In genomic region chr15:47675735-47676134, GRCh38 we compare ENCODE assay signal across 17 cellular contexts. TPM values are rescaled to one million over a fixed set of nuclear protein-coding genes. Genes with fewer than 3 reads are reported as not detected.
"Had no signal": no experiment of that assay in that cellular context is flagged by ENCODE, and none has a peak within 500 bp of the region (broad histone marks: within the 10 kb centered on the region; RNA-seq: fewer than 3 reads in every experiment).

No MANE protein-coding gene starts in this region.

- H3K27me3 ChIP-seq: dorsolateral prefrontal cortex, gastroesophageal sphincter, ovary, sigmoid colon, spleen, stomach had no signal

- H3K4me1 ChIP-seq: adrenal gland, sigmoid colon had no signal

- H3K4me3 ChIP-seq: adrenal gland, dorsolateral prefrontal cortex, gastroesophageal sphincter, heart right ventricle, ovary, sigmoid colon, spleen, stomach had no signal

- H3K36me3 ChIP-seq: adrenal gland, gastroesophageal sphincter, heart right ventricle, ovary, sigmoid colon, spleen, stomach had no signal

- H3K9me3 ChIP-seq: adrenal gland, gastroesophageal sphincter, heart right ventricle, ovary, sigmoid colon, spleen, stomach had no signal

- H3K27ac ChIP-seq: adrenal gland, dorsolateral prefrontal cortex, gastroesophageal sphincter, heart right ventricle, ovary, sigmoid colon, spleen, stomach had no signal

- ATAC-seq: activated CD8-positive, alpha-beta T cell treated with anti-CD3 and anti-CD28 coated beads, Interleukin-2, amount 10 ng/mL, durations not matched to agents 7 days and 5 days; gastroesophageal sphincter; heart right ventricle had no signal

- DNase-seq: activated CD4-positive, alpha-beta T cell treated with anti-CD3 and anti-CD28 coated beads, Interleukin-2, amount 10 ng/mL, durations not matched to agents 24 days and 14 days; activated CD4-positive, CD25-positive, alpha-beta regulatory T cell; activated CD8-positive, alpha-beta memory T cell treated with anti-CD3 and anti-CD28 coated beads, Interleukin-2, amount 50 U/mL, for 4 hours; activated CD8-positive, alpha-beta T cell treated with anti-CD3 and anti-CD28 coated beads, Interleukin-2, amount 10 ng/mL, durations not matched to agents 7 days and 5 days; activated effector memory CD4-positive, alpha-beta T cell treated with anti-CD3 and anti-CD28 coated beads, Interleukin-2, amount 50 U/mL, for 16 hours; activated T-cell treated with anti-CD3 and anti-CD28 coated beads, Interleukin-2, amount 50 U/mL, for 48 hours; adrenal gland; dorsolateral prefrontal cortex; heart right ventricle; mesenchymal stem cell; nephron progenitor cell; ovary; sigmoid colon; spleen; stomach; T-helper 2 cell had no signal

RNA-seq across cellular contexts. Expression of gene SEMA6D, which starts 41.6 kb away (rescaled TPM):
- total RNA-seq: activated CD4-positive, alpha-beta T cell treated with anti-CD3 and anti-CD28 coated beads, Interleukin-2, amount 10 ng/mL, durations not matched to agents 24 days and 14 days; activated CD8-positive, alpha-beta T cell treated with anti-CD3 and anti-CD28 coated beads, Interleukin-2, amount 10 ng/mL, durations not matched to agents 7 days and 5 days had no signal
